Comparison of ENCODE assay signal across 8 cellular contexts in genomic region chr4:2259541-2260267, GRCh38. TPM values are rescaled to one million over a fixed set of nuclear protein-coding genes. Genes with fewer than 3 reads are reported as not detected.
DNase-seq lines count a peak whose midpoint lies in the region; ATAC-seq, FAIRE-seq and TF ChIP-seq lines count a peak whose summit lies in the region.
"Had no signal": no experiment of that assay in that cellular context is flagged by ENCODE, and none has a peak within 500 bp of the region (broad histone marks: within the 10 kb centered on the region; RNA-seq: fewer than 3 reads in every experiment).

No MANE protein-coding gene starts in this region.

- peak overlapping the region; percentile 95 for H3K9ac ChIP-seq in Karpas-422 (ENCODE audit: low read length)
- no peak overlapping the region for H3K9ac ChIP-seq in keratinocyte (ENCODE audit: control insufficient read depth, extremely low read depth, insufficient read depth, low read length)
- peak overlapping the region; percentile 25 to 89 (median 80) for H3K9ac ChIP-seq in skeletal muscle tissue (ENCODE audit: low read depth in 1 of 3, low read length in 3 of 3)

- H3K4me2 ChIP-seq in Karpas-422 (ENCODE audit: low read depth, low read length, poor library complexity, severe bottlenecking), result peak overlapping the region; percentile 96
- peak overlapping the region; percentile 85 for H3K4me2 ChIP-seq in keratinocyte (ENCODE audit: control insufficient read depth, extremely low read depth, insufficient read depth, low read depth, low read length)

- no peak overlapping the region for H3K27ac ChIP-seq in Karpas-422 (ENCODE audit: low read length)
- H3K27ac ChIP-seq in keratinocyte (ENCODE audit: control insufficient read depth, insufficient read depth, low read length), result no peak overlapping the region
- H3K27ac ChIP-seq in skeletal muscle tissue (ENCODE audit: low read depth, low read length), result peak overlapping the region; percentile 62

- H3K36me3 ChIP-seq in Karpas-422 (ENCODE audit: insufficient read depth, low read length), result no peaks in the 10 kb centered on the region
- peaks cover 4 to 10% of the 10 kb centered on the region in 2 experiments for H3K36me3 ChIP-seq in keratinocyte (ENCODE audit: control insufficient read depth in 2 of 2, extremely low read depth in 1 of 2, insufficient read depth in 2 of 2, low read length in 2 of 2)
- peaks cover 16 to 21% (median 16%) of the 10 kb centered on the region in 3 donors for H3K36me3 ChIP-seq in skeletal muscle tissue (ENCODE audit: control insufficient read depth in 3 of 3, insufficient read depth in 3 of 3, low read length in 3 of 3)

- H3K9me3 ChIP-seq in Karpas-422 (ENCODE audit: low read length), result no peaks in the 10 kb centered on the region
- H3K9me3 ChIP-seq in keratinocyte (ENCODE audit: control insufficient read depth, low read depth, low read length), result no peaks in the 10 kb centered on the region
- no peaks in the 10 kb centered on the region for H3K9me3 ChIP-seq in skeletal muscle tissue (ENCODE audit: control insufficient read depth in 3 of 3, low read length in 3 of 3)

- DNase-seq in Karpas-422 (no peak), astrocyte of the spinal cord (ENCODE audit: low read depth, low spot score) (no peak), keratinocyte (ENCODE audit: low read depth, low spot score) (no peak), CD14-positive monocyte (ENCODE audit: low spot score) (no peak), KG1 (lab: John Stamatoyannopoulos, UW) (no peak)
- DNase-seq: stimulated activated CD4-positive, alpha-beta T cell treated with anti-CD3 and anti-CD28 coated beads, Interleukin-12 subunit alpha, Interleukin-12 subunit beta, amount 100 ng/mL, for 4 hours had no signal

- H2AFZ ChIP-seq in Karpas-422 (ENCODE audit: low read length) (no peak overlapping the region), keratinocyte (ENCODE audit: control insufficient read depth, low read length) (no peak overlapping the region)

- intact Hi-C loops in CD14-positive monocyte (cut with micrococcal nuclease), result loop anchor here (2.0 to 10.0 kb wide), 4 partner anchors 158 to 545 kb away; partner anchors contain the start of genes CFAP99 (in 2 of the 2), ZFYVE28 (in 2 of the 2), NELFA (in 1 of the 2) and SLBP (in 1 of the 2)

- H3K27me3 ChIP-seq in Karpas-422 (ENCODE audit: low read length) (no peaks in the 10 kb centered on the region), keratinocyte (ENCODE audit: control insufficient read depth, extremely low read depth, insufficient read depth, low read length) (no peaks in the 10 kb centered on the region), skeletal muscle tissue (ENCODE audit: control insufficient read depth in 3 of 3, insufficient read depth in 3 of 3, low read length in 3 of 3) (no peaks in the 10 kb centered on the region)

- H4K20me1 ChIP-seq in Karpas-422 (ENCODE audit: insufficient read depth, low read depth, low read length), result peaks cover 23% of the 10 kb centered on the region
- peaks cover 8% of the 10 kb centered on the region for H4K20me1 ChIP-seq in keratinocyte (ENCODE audit: control insufficient read depth, extremely low read depth, insufficient read depth, low read length)

- in situ Hi-C loops in astrocyte of the spinal cord (cut with HindIII; ENCODE audit: low sequenced_read_pairs), result no loop called here

- H3K36me3 Mint-ChIP-seq in CD14-positive monocyte, result peaks cover 13 to 22% of the 10 kb centered on the region in 2 donors

- FAIRE-seq in keratinocyte (lab: Jason Lieb, UNC), result no peak

- dilution Hi-C loops in keratinocyte (cut with MboI; ENCODE audit: extremely low pct_ligation_motif_present, low sequenced_read_pairs), result no loop called here

- H3K4me3 Mint-ChIP-seq in CD14-positive monocyte, result peak overlapping the region in 1 of 2 donors; percentile 20

- no peak overlapping the region for H3K27ac Mint-ChIP-seq in CD14-positive monocyte

- H3K9me2 ChIP-seq in Karpas-422 (replicated peaks; ENCODE audit: insufficient read depth, low read length), result no peaks in the 10 kb centered on the region

- peaks cover 35% of the 10 kb centered on the region for H3K4me1 ChIP-seq in Karpas-422 (ENCODE audit: low read length)
- peaks cover 10% of the 10 kb centered on the region for H3K4me1 ChIP-seq in keratinocyte (ENCODE audit: control insufficient read depth, extremely low read depth, insufficient read depth, low read length)
- peaks cover 79 to 83% (median 79%) of the 10 kb centered on the region in 3 donors for H3K4me1 ChIP-seq in skeletal muscle tissue (ENCODE audit: control insufficient read depth in 3 of 3, insufficient read depth in 3 of 3, low read length in 3 of 3)

- H3K4me3 ChIP-seq in Karpas-422 (ENCODE audit: low read length) (peak overlapping the region; percentile 95; the same call in 1 of the 2 replicates), astrocyte of the spinal cord (ENCODE audit: low read depth, low read length) (peak overlapping the region; percentile 68), keratinocyte (ENCODE audit: control insufficient read depth in 2 of 3, extremely low read depth in 1 of 3, insufficient read depth in 2 of 3, low read depth in 1 of 3, low read length in 3 of 3) (no peak overlapping the region), skeletal muscle tissue (ENCODE audit: low read length in 3 of 3) (peak overlapping the region; percentile 13 to 81 (median 70))

- peaks cover 18% of the 10 kb centered on the region for H3K4me1 Mint-ChIP-seq in CD14-positive monocyte

- H3K27me3 Mint-ChIP-seq in CD14-positive monocyte (ENCODE audit: low read depth in 3 of 3), result peaks cover 0 to 4% (median 3%) of the 10 kb centered on the region in 3 donors

- H3K79me2 ChIP-seq in Karpas-422 (ENCODE audit: low read length) (peaks cover 35% of the 10 kb centered on the region), keratinocyte (ENCODE audit: control insufficient read depth, insufficient read depth, low read length) (peaks cover 10% of the 10 kb centered on the region)

- TF ChIP-seq CTCF in astrocyte of the spinal cord (IDR thresholded peaks at IDR 0.05; ENCODE audit: low read depth, low read length) (no peak), keratinocyte (optimal IDR thresholded peaks at IDR 0.05 in 1 of 3, IDR thresholded peaks at IDR 0.05 in 1 of 3, conservative IDR thresholded peaks at IDR 0.05 in 1 of 3; ENCODE audit: extremely low read depth in 1 of 3, insufficient read depth in 2 of 3, low read length in 3 of 3) (no peak), CD14-positive monocyte (IDR thresholded peaks at IDR 0.05) (no peak)

- ATAC-seq in GM18517 (IDR thresholded peaks at IDR 0.05; ENCODE audit: unreplicated experiment), result no peak

- no peaks in the 10 kb centered on the region for H3K9me1 ChIP-seq in keratinocyte (ENCODE audit: control insufficient read depth, extremely low read depth, insufficient read depth, low read length)

- no peaks in the 10 kb centered on the region for H3K9me3 Mint-ChIP-seq in CD14-positive monocyte

RNA-seq across cellular contexts. Expression of gene MXD4, which starts 2.2 kb away (rescaled TPM):
- total RNA-seq in Karpas-422 (2014; rRNA removed; shearing (Covaris generic); ENCODE audit: low replicate concordance), result 33.2 and 73.9 TPM in 2 replicates
- 21.1 to 43.6 TPM (median 26.0 TPM) in 3 replicates for polyA plus RNA-seq in keratinocyte
- 64.0 TPM for polyA plus RNA-seq in keratinocyte (2011; ENCODE audit: low read depth)
- polyA plus RNA-seq in keratinocyte (2011; cell fraction: cytosol; rRNA removed), result 18.7 and 37.2 TPM in 2 replicates
- 34.3 and 42.2 TPM in 2 replicates for polyA plus RNA-seq in keratinocyte (2011; cell fraction: nucleus; rRNA removed)
- polyA plus RNA-seq in keratinocyte (2012; ENCODE audit: low replicate concordance), result 16.2 and 29.4 TPM in 2 replicates
- polyA minus RNA-seq in keratinocyte, result 22.8 to 33.1 TPM (median 31.4 TPM) in 3 replicates
- 61.6 TPM for polyA minus RNA-seq in keratinocyte (2011; cell fraction: cytosol; rRNA and poly(A)+ RNA removed)
- 25.3 and 26.9 TPM in 2 replicates for polyA minus RNA-seq in keratinocyte (2011; cell fraction: nucleus; rRNA and poly(A)+ RNA removed)
- total RNA-seq in skeletal muscle tissue, result 21.4 TPM
- 10 to 100 TPM; 24.5 to 35.9 TPM for polyA plus RNA-seq in CD14-positive monocyte

RNA-seq across cellular contexts. Expression of gene HAUS3, which starts 17.8 kb away (rescaled TPM):
- total RNA-seq in Karpas-422 (2014; rRNA removed; shearing (Covaris generic); ENCODE audit: low replicate concordance), result 13.7 and 14.6 TPM in 2 replicates
- polyA plus RNA-seq in keratinocyte (4.8 to 11.1 TPM (median 6.0 TPM) in 3 replicates), CD14-positive monocyte (1 to 10 TPM; 4.4 to 5.0 TPM)
- polyA plus RNA-seq in keratinocyte (2011; ENCODE audit: low read depth), result 8.7 TPM
- 3.1 and 5.6 TPM in 2 replicates for polyA plus RNA-seq in keratinocyte (2011; cell fraction: cytosol; rRNA removed)
- 9.3 and 15.5 TPM in 2 replicates for polyA plus RNA-seq in keratinocyte (2011; cell fraction: nucleus; rRNA removed)
- polyA plus RNA-seq in keratinocyte (2012; ENCODE audit: low replicate concordance), result 6.8 and 8.1 TPM in 2 replicates
- polyA minus RNA-seq in keratinocyte, result 1.5 to 3.2 TPM (median 1.9 TPM) in 3 replicates
- 6.9 TPM for polyA minus RNA-seq in keratinocyte (2011; cell fraction: cytosol; rRNA and poly(A)+ RNA removed)
- 3.7 and 9.0 TPM in 2 replicates for polyA minus RNA-seq in keratinocyte (2011; cell fraction: nucleus; rRNA and poly(A)+ RNA removed)
- total RNA-seq in skeletal muscle tissue, result 6.8 TPM

RNA-seq across cellular contexts. Expression of gene POLN, which starts 17.8 kb away (rescaled TPM):
- 2.7 and 4.3 TPM in 2 replicates for total RNA-seq in Karpas-422 (2014; rRNA removed; shearing (Covaris generic); ENCODE audit: low replicate concordance)
- 0.45 to 1.4 TPM (median 1.3 TPM) in 3 replicates for polyA plus RNA-seq in keratinocyte
- polyA plus RNA-seq in keratinocyte (2011; ENCODE audit: low read depth), result 1.2 TPM
- 0.75 and 0.78 TPM in 2 replicates for polyA plus RNA-seq in keratinocyte (2011; cell fraction: cytosol; rRNA removed)
- 3.4 and 5.8 TPM in 2 replicates for polyA plus RNA-seq in keratinocyte (2011; cell fraction: nucleus; rRNA removed)
- 0.29 and 1.4 TPM in 2 replicates for polyA plus RNA-seq in keratinocyte (2012; ENCODE audit: low replicate concordance)
- 0.52 to 3.6 TPM (median 3.2 TPM) in 3 replicates for polyA minus RNA-seq in keratinocyte
- not detected for polyA minus RNA-seq in keratinocyte (2011; cell fraction: cytosol; rRNA and poly(A)+ RNA removed)
- polyA minus RNA-seq in keratinocyte (2011; cell fraction: nucleus; rRNA and poly(A)+ RNA removed), result 3.3 and 4.3 TPM in 2 replicates
- total RNA-seq in skeletal muscle tissue, result 4.2 TPM
- polyA plus RNA-seq in CD14-positive monocyte, result under 1 TPM; 0.08 to 0.33 TPM

Comparison
In these comparisons a context has a peak if more than half of its experiments do, and no peak if none do; other contexts are left out.
1. H3K4me3 ChIP-seq: peak in Karpas-422 (single experiment), astrocyte of the spinal cord (single experiment) and skeletal muscle tissue (3 of 3); none in keratinocyte (0 of 3).